ENCODE assay signal across 26 cellular contexts in the genomic region with DNA sequence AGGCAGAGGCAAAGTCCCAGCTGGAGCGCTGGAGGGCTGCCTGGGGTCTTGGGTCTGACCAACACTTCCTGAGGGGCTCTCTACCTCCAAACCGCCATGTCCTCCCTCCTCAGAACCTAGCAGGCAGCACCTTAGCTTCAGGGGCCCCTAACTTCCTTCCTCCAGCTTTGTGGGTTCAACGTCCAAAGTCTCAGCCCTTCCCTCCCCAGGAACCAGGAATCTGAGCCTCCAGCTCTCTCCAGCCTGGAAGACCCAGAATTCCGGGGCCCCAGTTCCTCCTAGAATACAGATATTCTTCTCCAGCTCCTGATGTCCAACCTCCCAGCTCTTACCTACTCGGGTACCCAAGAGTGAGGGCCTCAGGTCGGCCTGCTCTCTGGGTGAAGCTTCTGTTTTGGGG. TPM values are rescaled to one million over a fixed set of nuclear protein-coding genes. Genes with fewer than 3 reads are reported as not detected.
"Had no signal": no experiment of that assay in that cellular context is flagged by ENCODE, and none has a peak within 500 bp of the region (broad histone marks: within the 10 kb centered on the region; RNA-seq: fewer than 3 reads in every experiment).

No MANE protein-coding gene starts in this region.

- H3K4me1 ChIP-seq: body of pancreas had no signal

- H3K36me3 ChIP-seq: cardiac muscle cell, esophagus muscularis mucosa had no signal

- H3K27ac ChIP-seq: body of pancreas, cardiac muscle cell, esophagus muscularis mucosa, spleen, VCaP had no signal

- DNase-seq: activated CD4-positive, alpha-beta T cell treated with anti-CD3 and anti-CD28 coated beads, Interleukin-2, amount 10 ng/mL, durations not matched to agents 7 days and 5 days; activated CD4-positive, CD25-positive, alpha-beta regulatory T cell treated with anti-CD3 and anti-CD28 coated beads, Interleukin-2, amount 50 U/mL, for 72 hours; activated CD8-positive, alpha-beta memory T cell treated with anti-CD3 and anti-CD28 coated beads, Interleukin-2, amount 10 ng/mL, durations not matched to agents 7 days and 5 days; activated CD8-positive, alpha-beta T cell treated with anti-CD3 and anti-CD28 coated beads for 36 hours; activated gamma-delta T cell treated with Interleukin-2 at 50 U/mL for 16 hours; activated T-cell treated with anti-CD3 and anti-CD28 coated beads for 4 hours; anterior cingulate cortex; body of pancreas; effector memory CD8-positive, alpha-beta T cell; glutamatergic neuron; hippocampal formation; midbrain; naive B cell; spleen; stimulated activated CD4-positive, alpha-beta T cell treated with anti-CD3 and anti-CD28 coated beads, Interleukin-4, amount 100 ng/mL, for 1 hour; stimulated activated naive CD4-positive, alpha-beta T cell treated with Interleukin-2 at 50 U/mL for 16 hours had no signal

- H3K4me3 ChIP-seq: body of pancreas, cardiac muscle cell, esophagus muscularis mucosa had no signal

- H3K9me3 ChIP-seq: body of pancreas, esophagus muscularis mucosa, spleen had no signal

- ATAC-seq: activated CD8-positive, alpha-beta memory T cell treated with anti-CD3 and anti-CD28 coated beads, Interleukin-2, amount 10 ng/mL, durations not matched to agents 7 days and 5 days; activated CD8-positive, alpha-beta T cell treated with anti-CD3 and anti-CD28 coated beads for 36 hours; body of pancreas; effector memory CD8-positive, alpha-beta T cell had no signal

- H3K27me3 ChIP-seq: body of pancreas, cardiac muscle cell had no signal

RNA-seq across cellular contexts. Expression of a gene that starts 3.7 kb away (rescaled TPM):
- total RNA-seq: activated CD8-positive, alpha-beta T cell treated with anti-CD3 and anti-CD28 coated beads for 36 hours; activated T-helper 1 cell treated with anti-CD3 and anti-CD28 coated beads, Interleukin-12 subunit alpha, Interleukin-12 subunit beta, Interleukin-2, Interleukin-4 antibody, amounts not matched to agents 30 ng/mL and 10 ng/mL and 1 ng/mL, durations not matched to agents 14 hours and 24 hours and 36 hours; cardiac muscle cell; dermis microvascular lymphatic vessel endothelial cell; frontal cortex; renal cortical epithelial cell had no signal
- polyA plus RNA-seq: cardiac muscle cell, neural cell had no signal

RNA-seq across cellular contexts. Expression of a gene that starts 33.1 kb away (rescaled TPM):
- total RNA-seq: activated CD4-positive, alpha-beta T cell treated with anti-CD3 and anti-CD28 coated beads, Interleukin-2, amount 10 ng/mL, durations not matched to agents 7 days and 5 days; activated CD8-positive, alpha-beta T cell treated with anti-CD3 and anti-CD28 coated beads for 36 hours; cardiac muscle cell; dermis microvascular lymphatic vessel endothelial cell; liver; subcutaneous adipose tissue had no signal
- polyA plus RNA-seq: liver had no signal
